ENCODE assay signal across 12 cellular contexts in the genomic region with DNA sequence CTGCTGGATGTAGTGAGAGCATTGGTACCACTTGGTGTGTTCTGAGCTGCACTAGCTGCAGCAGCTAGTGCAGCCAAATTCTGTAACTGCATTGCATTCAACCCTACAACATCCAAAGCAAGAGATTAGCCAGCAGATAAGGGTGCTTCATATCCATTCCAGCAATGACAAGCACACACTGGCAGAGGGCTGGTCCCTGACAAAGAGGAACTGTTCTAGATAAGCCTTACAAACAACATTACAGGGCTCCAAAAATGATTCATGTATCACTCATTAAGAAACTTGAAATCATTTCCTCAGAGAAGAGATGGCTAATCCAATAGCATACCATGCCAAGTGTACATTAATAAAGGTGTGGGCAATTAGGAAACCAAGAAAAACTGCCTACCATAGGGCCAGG. TPM values are rescaled to one million over a fixed set of nuclear protein-coding genes. Genes with fewer than 3 reads are reported as not detected.
DNase-seq lines count a peak whose midpoint lies in the region; ATAC-seq and TF ChIP-seq lines count a peak whose summit lies in the region.
"Had no signal": no experiment of that assay in that cellular context is flagged by ENCODE, and none has a peak within 500 bp of the region (broad histone marks: within the 10 kb centered on the region; RNA-seq: fewer than 3 reads in every experiment).

No MANE protein-coding gene starts in this region.

- H3K36me3 ChIP-seq in CD8-positive, alpha-beta T cell (ENCODE audit: insufficient read depth, low read length), result peaks cover 75% of the 10 kb centered on the region
- H3K36me3 ChIP-seq in lower lobe of right lung, result peaks cover 100% of the 10 kb centered on the region
- H3K36me3 ChIP-seq in vagina, result peaks cover 7 to 93% of the 10 kb centered on the region in 2 donors
- H3K36me3 ChIP-seq in body of pancreas (replicated peaks in 1 of 2; ENCODE audit: insufficient read depth in 1 of 2, low read depth in 2 of 2), result peaks cover 6 to 50% of the 10 kb centered on the region in 2 donors

- no peaks in the 10 kb centered on the region for H3K4me1 Mint-ChIP-seq in CD8-positive, alpha-beta T cell (ENCODE audit: low read depth)

- intact Hi-C loops in CD8-positive, alpha-beta T cell (cut with DNase I, micrococcal nuclease), result no loop called here
- intact Hi-C loops in lower lobe of right lung (cut with DNase I), result loop anchor here (10.0 kb wide), 1 partner anchor 57 kb away; no protein-coding TSS in a partner anchor
- intact Hi-C loops in vagina (cut with DNase I), result no loop called here
- intact Hi-C loops in body of pancreas (cut with DNase I), result no loop called here

- no peak overlapping the region for H3K4me3 Mint-ChIP-seq in CD8-positive, alpha-beta T cell
- H3K4me3 Mint-ChIP-seq: activated naive CD8-positive, alpha-beta T cell treated with anti-CD3 and anti-CD28 coated beads, Interleukin-2, amount 10 ng/mL, durations not matched to agents 7 days and 5 days had no signal

- peaks cover 95% of the 10 kb centered on the region for H3K36me3 Mint-ChIP-seq in CD8-positive, alpha-beta T cell

- H3K27me3 ChIP-seq in CD8-positive, alpha-beta T cell (ENCODE audit: insufficient read depth, low read length), result no peaks in the 10 kb centered on the region
- H3K27me3 ChIP-seq in lower lobe of right lung (ENCODE audit: low read depth) (no peaks in the 10 kb centered on the region), vagina (no peaks in the 10 kb centered on the region), body of pancreas (no peaks in the 10 kb centered on the region)

- no peaks in the 10 kb centered on the region for H3K9me3 ChIP-seq in CD8-positive, alpha-beta T cell (ENCODE audit: low read length)
- no peaks in the 10 kb centered on the region for H3K9me3 ChIP-seq in lower lobe of right lung
- no peaks in the 10 kb centered on the region for H3K9me3 ChIP-seq in vagina
- no peaks in the 10 kb centered on the region for H3K9me3 ChIP-seq in body of pancreas

- no peak for DNase-seq in CD8-positive, alpha-beta T cell
- DNase-seq in LHCN-M2 (ENCODE audit: low read depth), result peak; percentile 32
- peak; percentile 44 for DNase-seq in amniotic stem cell (lab: John Stamatoyannopoulos, UW)
- DNase-seq in lower lobe of right lung, result no peak
- DNase-seq in vagina (ENCODE audit: extremely low spot score in 2 of 2), result no peak
- no peak for DNase-seq in body of pancreas
- no peak for DNase-seq in AG08395 (ENCODE audit: low spot score)
- DNase-seq: activated naive CD8-positive, alpha-beta T cell treated with anti-CD3 and anti-CD28 coated beads, Interleukin-2, amount 10 ng/mL, durations not matched to agents 7 days and 5 days; mesenchymal stem cell; NK-92 treated with Interleukin-12 subunit alpha and Interleukin-12 subunit beta, amount 100 ng/mL, for 24 hours; T1000 had no signal

- POLR2A ChIA-PET in CD8-positive, alpha-beta T cell (lab: Charles Lee), result no interaction called here

- H3K27me3 Mint-ChIP-seq in CD8-positive, alpha-beta T cell (ENCODE audit: low read depth), result no peaks in the 10 kb centered on the region
- H3K27me3 Mint-ChIP-seq: activated naive CD8-positive, alpha-beta T cell treated with anti-CD3 and anti-CD28 coated beads, Interleukin-2, amount 10 ng/mL, durations not matched to agents 7 days and 5 days had no signal

- H3K9me3 Mint-ChIP-seq in CD8-positive, alpha-beta T cell, result no peaks in the 10 kb centered on the region
- H3K9me3 Mint-ChIP-seq: activated naive CD8-positive, alpha-beta T cell treated with anti-CD3 and anti-CD28 coated beads, Interleukin-2, amount 10 ng/mL, durations not matched to agents 7 days and 5 days had no signal

- H3K27ac Mint-ChIP-seq in CD8-positive, alpha-beta T cell, result peak overlapping the region; percentile 62
- H3K27ac Mint-ChIP-seq: activated naive CD8-positive, alpha-beta T cell treated with anti-CD3 and anti-CD28 coated beads, Interleukin-2, amount 10 ng/mL, durations not matched to agents 7 days and 5 days had no signal

- H3K4me3 ChIP-seq in CD8-positive, alpha-beta T cell (ENCODE audit: low read depth, low read length), result no peak overlapping the region
- no peak overlapping the region for H3K4me3 ChIP-seq in lower lobe of right lung
- no peak overlapping the region for H3K4me3 ChIP-seq in vagina
- H3K4me3 ChIP-seq in body of pancreas, result no peak overlapping the region

- no peak for ATAC-seq in CD8-positive, alpha-beta T cell
- ATAC-seq in lower lobe of right lung (peak; percentile 51 to 53), GM21390 (IDR thresholded peaks at IDR 0.05; ENCODE audit: unreplicated experiment) (no peak), body of pancreas (no peak)

- TF ChIP-seq POLR2A in vagina (IDR thresholded peaks at IDR 0.05) (no peak), body of pancreas (IDR thresholded peaks at IDR 0.05) (no peak)

- CTCF ChIA-PET in CD8-positive, alpha-beta T cell (lab: Charles Lee), result no interaction called here

- H3K27ac ChIP-seq in CD8-positive, alpha-beta T cell (ENCODE audit: low read depth, low read length), result no peak overlapping the region
- H3K27ac ChIP-seq in lower lobe of right lung (no peak overlapping the region), vagina (no peak overlapping the region), body of pancreas (no peak overlapping the region)

- TF ChIP-seq CTCF in CD8-positive, alpha-beta T cell (IDR thresholded peaks at IDR 0.05), result no peak
- no peak for TF ChIP-seq CTCF in lower lobe of right lung (IDR thresholded peaks at IDR 0.05)
- TF ChIP-seq CTCF in vagina (IDR thresholded peaks at IDR 0.05), result no peak
- no peak for TF ChIP-seq CTCF in body of pancreas (IDR thresholded peaks at IDR 0.05)

- H3K4me1 ChIP-seq in CD8-positive, alpha-beta T cell (ENCODE audit: insufficient read depth, low read length), result no peaks in the 10 kb centered on the region
- H3K4me1 ChIP-seq in lower lobe of right lung (peaks cover 4% of the 10 kb centered on the region), vagina (no peaks in the 10 kb centered on the region), body of pancreas (no peaks in the 10 kb centered on the region)

RNA-seq across cellular contexts. Expression of gene RAPSN, which starts 28.4 kb away (rescaled TPM):
- under 1 TPM; 0.84 to 0.94 TPM for total RNA-seq in CD8-positive, alpha-beta T cell
- total RNA-seq in LHCN-M2 (2014; rRNA removed), result 159 and 164 TPM in 2 replicates
- 185 TPM for polyA plus RNA-seq in LHCN-M2 (2012)
- total RNA-seq in lower lobe of right lung, result 1.2 TPM
- not detected for total RNA-seq in vagina
- total RNA-seq in body of pancreas, result not detected

RNA-seq across cellular contexts. Expression of gene PSMC3, which starts 51.1 kb away (rescaled TPM):
- 10 to 100 TPM; 58.1 to 63.4 TPM for total RNA-seq in CD8-positive, alpha-beta T cell
- total RNA-seq in LHCN-M2 (2014; rRNA removed) (268 and 274 TPM in 2 replicates), lower lobe of right lung (77.1 TPM), vagina (89.6 TPM), body of pancreas (10 to 100 TPM; 43.8 to 62.8 TPM)
- polyA plus RNA-seq in LHCN-M2 (2012), result 417 TPM

Comparison
In these comparisons a context has a peak if more than half of its experiments do, and no peak if none do; other contexts are left out.
1. ATAC-seq: peak in lower lobe of right lung (2 of 2); none in CD8-positive, alpha-beta T cell (single experiment), GM21390 (single experiment) and body of pancreas (single experiment).
2. DNase-seq: peak in LHCN-M2 (single experiment) and amniotic stem cell (single experiment); none in CD8-positive, alpha-beta T cell (0 of 7), lower lobe of right lung (single experiment), vagina (0 of 2), body of pancreas (0 of 4) and AG08395 (single experiment).
3. RNA of gene RAPSN, which starts 28.4 kb away (total RNA-seq): 159 to 164 TPM in LHCN-M2; 1.2 TPM in lower lobe of right lung (single experiment), 0.84 to 0.94 TPM in CD8-positive, alpha-beta T cell, not detected in vagina (single experiment) and not detected in body of pancreas; every median in the first group is over 10 times any median in the second.